10 cellular contexts compared by ENCODE assay signal in the genomic region with DNA sequence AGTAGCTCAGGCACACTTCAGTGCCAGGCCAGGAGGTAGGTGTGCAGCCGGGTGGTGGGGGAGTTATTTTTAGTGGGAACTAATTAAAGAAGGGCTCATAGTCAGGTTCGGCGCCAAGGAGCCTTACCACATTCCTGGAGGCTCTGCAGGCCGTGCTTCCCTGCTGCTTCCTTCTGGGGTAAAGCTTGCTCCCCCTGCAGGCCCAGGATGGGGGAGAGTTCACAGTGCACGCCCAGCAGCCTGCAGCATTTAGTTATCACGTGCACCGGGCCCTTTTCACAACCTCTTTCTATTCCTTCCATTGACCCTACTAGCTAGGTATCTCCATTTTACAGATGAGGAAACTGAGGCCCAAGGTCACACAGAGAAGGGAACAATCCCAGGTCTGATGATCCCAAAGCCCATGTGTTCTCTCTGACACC. TPM values are rescaled to one million over a fixed set of nuclear protein-coding genes. Genes with fewer than 3 reads are reported as not detected.
DNase-seq lines count a peak whose midpoint lies in the region; ATAC-seq, FAIRE-seq and TF ChIP-seq lines count a peak whose summit lies in the region.
"Had no signal": no experiment of that assay in that cellular context is flagged by ENCODE, and none has a peak within 500 bp of the region (broad histone marks: within the 10 kb centered on the region; RNA-seq: fewer than 3 reads in every experiment).

No MANE protein-coding gene starts in this region.

- peak overlapping the region; percentile 67 for H3K4ac ChIP-seq in IMR-90 (ENCODE audit: low read depth, low read length)

- POLR2A ChIA-PET in IMR-90 (lab: Charles Lee; ENCODE audit: unreplicated experiment), result no interaction called here

- no peak for FAIRE-seq in GM19239 (lab: Jason Lieb, UNC)

- no peaks in the 10 kb centered on the region for H3K36me3 Mint-ChIP-seq in neural crest cell (ENCODE audit: low read depth)

- no peak overlapping the region for H3K27ac ChIP-seq in IMR-90 (ENCODE audit: insufficient read depth, low read length)
- peak overlapping the region; percentile 36 for H3K27ac ChIP-seq in caudate nucleus (ENCODE audit: low read depth, low read length)
- H3K27ac ChIP-seq: 22Rv1 had no signal

- no peaks in the 10 kb centered on the region for H3K36me3 ChIP-seq in IMR-90 (ENCODE audit: control insufficient read depth, insufficient read depth, low read length)

- TF ChIP-seq CTCF in IMR-90 (conservative IDR thresholded peaks at IDR 0.05; ENCODE audit: low read depth, low read length) (peak; percentile 19; the same call in 1 of the 2 replicates), neural crest cell (conservative IDR thresholded peaks at IDR 0.05) (peak; percentile 42)

- TF ChIP-seq POLR2A in IMR-90 (IDR thresholded peaks at IDR 0.05; ENCODE audit: low read depth, low read length), result no peak

- H3K9me3 Mint-ChIP-seq in neural crest cell, result no peaks in the 10 kb centered on the region

- H3K27me3 Mint-ChIP-seq in neural crest cell (ENCODE audit: low read depth), result peaks cover 48% of the 10 kb centered on the region

- H3K23ac ChIP-seq in IMR-90 (ENCODE audit: low read depth, low read length), result peak overlapping the region; percentile 59

- in situ Hi-C loops in IMR-90 (cut with MboI; ENCODE audit: low sequenced_read_pairs), result no loop called here

- H3K27ac Mint-ChIP-seq in neural crest cell (ENCODE audit: unreplicated experiment), result no peak overlapping the region

- H3K4me1 Mint-ChIP-seq in neural crest cell, result peaks cover 11% of the 10 kb centered on the region

- H3K4me1 ChIP-seq in IMR-90 (ENCODE audit: control insufficient read depth, insufficient read depth, low read length), result peaks cover 6% of the 10 kb centered on the region

- peak overlapping the region; percentile 80; the same call in 1 of the 3 replicates for H2BK15ac ChIP-seq in IMR-90 (ENCODE audit: low read depth, low read length)

- peaks cover 0 to 28% of the 10 kb centered on the region in 2 experiments; a peak in 2 of 4 replicates for H3K79me1 ChIP-seq in IMR-90 (ENCODE audit: low read depth in 1 of 2, low read length in 2 of 2)

- dilution Hi-C loops in IMR-90 (cut with HindIII; ENCODE audit: low sequenced_read_pairs, unreplicated experiment), result no loop called here

- H3K9me3 ChIP-seq in IMR-90 (ENCODE audit: control insufficient read depth, insufficient read depth, low read length), result no peaks in the 10 kb centered on the region

- H3K56ac ChIP-seq in IMR-90 (ENCODE audit: extremely low read depth, insufficient read depth, low read length), result no peak overlapping the region

- peak overlapping the region; percentile 65 for H3K4me3 Mint-ChIP-seq in neural crest cell

- H3K4me2 ChIP-seq in IMR-90 (ENCODE audit: low read depth, low read length), result no peak overlapping the region

- CTCF ChIA-PET in IMR-90 (lab: Yijun Ruan, JAX), result interaction anchor here (0.7 to 1.9 kb wide), 4 partner anchors 11 to 210 kb away, joined by 3 to 7 read pairs (median 4); no protein-coding TSS in a partner anchor

- H2AFZ ChIP-seq in IMR-90 (replicated peaks; ENCODE audit: low read length, poor library complexity), result peak overlapping the region; percentile 61

- no peaks in the 10 kb centered on the region for H4K20me1 ChIP-seq in IMR-90 (ENCODE audit: insufficient read depth, low read length)

- H4K91ac ChIP-seq in IMR-90 (ENCODE audit: insufficient read depth, low read depth, low read length), result peak overlapping the region; percentile 63; the same call in 1 of the 2 replicates

- 60% methylated on average over 2 of the region's 7 CpGs; no CpG with 5 or more reads in 1 of the 2 experiments for WGBS in IMR-90 (ENCODE audit: extremely low coverage in 2 of 2, insufficient read length in 1 of 2), 2 experiments

- intact Hi-C loops in IMR-90 (cut with micrococcal nuclease), result loop anchor here (5.0 kb wide), 1 partner anchor 82 kb away; no protein-coding TSS in a partner anchor

- no peak for TF ChIP-seq RAD21 in IMR-90 (IDR thresholded peaks at IDR 0.05; ENCODE audit: low read length)

- H4K8ac ChIP-seq in IMR-90 (ENCODE audit: low read depth in 2 of 2, low read length in 2 of 2), result no peak overlapping the region

- peaks cover 9% of the 10 kb centered on the region for H3K9me1 ChIP-seq in IMR-90 (ENCODE audit: insufficient read depth, low read length)

- peak overlapping the region; percentile 44 for H2BK120ac ChIP-seq in IMR-90 (ENCODE audit: low read depth, low read length)

- H2BK20ac ChIP-seq in IMR-90 (ENCODE audit: low read depth, low read length), result no peak overlapping the region

- no peak overlapping the region for H3K18ac ChIP-seq in IMR-90 (ENCODE audit: low read depth, low read length)

- no peaks in the 10 kb centered on the region for H3K27me3 ChIP-seq in IMR-90 (ENCODE audit: control insufficient read depth, insufficient read depth, low read length)

- no TSS peak for BruUV-seq in IMR-90 (replicated peaks; lab: Mats Ljungman, UMichigan)

- H3K9ac ChIP-seq in IMR-90 (ENCODE audit: low read depth, low read length), result no peak overlapping the region

- no peak overlapping the region for H2BK5ac ChIP-seq in IMR-90 (ENCODE audit: low read depth, low read length, poor library complexity, severe bottlenecking)

- 0 out of 2 replicates have a peak overlapping the region, but pooled peaks have one; percentile 24 for H2AK5ac ChIP-seq in IMR-90 (ENCODE audit: low read depth, low read length)

- DNase-seq in DMS 273 (lab: John Stamatoyannopoulos, UW; ENCODE audit: unreplicated experiment), result peak; percentile 68
- DNase-seq in DMS 273 treated with DMSO at 0.1 percent for 48 hours (lab: John Stamatoyannopoulos, UW), result no peak
- no peak for DNase-seq in IMR-90
- peak in 25 of 61 donors; percentile 32 to 79 (median 51) for DNase-seq in caudate nucleus (lab: John Stamatoyannopoulos, UW)
- no peak for DNase-seq in neural crest cell (ENCODE audit: low read depth, low spot score)
- DNase-seq in amniotic stem cell (lab: John Stamatoyannopoulos, UW), result no peak
- DNase-seq in GM19239 (ENCODE audit: insufficient read length, low spot score), result no peak

- H2AK9ac ChIP-seq in IMR-90 (replicated peaks; ENCODE audit: low read depth, low read length, poor library complexity), result peak overlapping the region; percentile 47

- H3K4me3 ChIP-seq in IMR-90 (ENCODE audit: insufficient read depth, low read depth, low read length), result no peak overlapping the region

- ATAC-seq in IMR-90 (ENCODE audit: low read depth) (no peak), HG02870 (IDR thresholded peaks at IDR 0.05; ENCODE audit: unreplicated experiment) (no peak)

- no peak overlapping the region for H4K5ac ChIP-seq in IMR-90 (ENCODE audit: low read depth, low read length)

- peak overlapping the region; percentile 51; the same call in 1 of the 2 replicates for H3K14ac ChIP-seq in IMR-90 (replicated peaks; ENCODE audit: low read depth, low read length)

TF ChIP-seq in IMR-90, 13 proteins besides CTCF, POLR2A, EP300 and RAD21:
- TF ChIP-seq CEBPB (IDR thresholded peaks at IDR 0.05; ENCODE audit: low read depth, low read length) (no peak), SMC3 (IDR thresholded peaks at IDR 0.05; ENCODE audit: low read depth, low read length) (no peak), MAZ (IDR thresholded peaks at IDR 0.05; ENCODE audit: borderline replicate concordance, low read depth, low read length) (no peak), MXI1 (IDR thresholded peaks at IDR 0.05; ENCODE audit: borderline replicate concordance, low read depth, low read length) (no peak), MAFK (IDR thresholded peaks at IDR 0.05; ENCODE audit: low read depth, low read length) (no peak), FOS (IDR thresholded peaks at IDR 0.05; ENCODE audit: low read depth, low read length) (no peak), NFE2L2 (IDR thresholded peaks at IDR 0.05; ENCODE audit: low read depth, low read length) (no peak), RFX5 (IDR thresholded peaks at IDR 0.05; ENCODE audit: low read depth, low read length) (no peak), RCOR1 (IDR thresholded peaks at IDR 0.05; ENCODE audit: insufficient replicate concordance, low read length) (no peak), BHLHE40 (IDR thresholded peaks at IDR 0.05; ENCODE audit: low read depth, low read length) (no peak), CHD1 (IDR thresholded peaks at IDR 0.05; ENCODE audit: low read depth, low read length) (no peak)
- TF ChIP-seq, protein P1, sequence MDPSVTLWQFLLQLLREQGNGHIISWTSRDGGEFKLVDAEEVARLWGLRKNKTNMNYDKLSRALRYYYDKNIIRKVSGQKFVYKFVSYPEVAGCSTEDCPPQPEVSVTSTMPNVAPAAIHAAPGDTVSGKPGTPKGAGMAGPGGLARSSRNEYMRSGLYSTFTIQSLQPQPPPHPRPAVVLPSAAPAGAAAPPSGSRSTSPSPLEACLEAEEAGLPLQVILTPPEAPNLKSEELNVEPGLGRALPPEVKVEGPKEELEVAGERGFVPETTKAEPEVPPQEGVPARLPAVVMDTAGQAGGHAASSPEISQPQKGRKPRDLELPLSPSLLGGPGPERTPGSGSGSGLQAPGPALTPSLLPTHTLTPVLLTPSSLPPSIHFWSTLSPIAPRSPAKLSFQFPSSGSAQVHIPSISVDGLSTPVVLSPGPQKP (IDR thresholded peaks at IDR 0.05; ENCODE audit: borderline replicate concordance, low read depth, low read length), result no peak
- TF ChIP-seq, protein P2, sequence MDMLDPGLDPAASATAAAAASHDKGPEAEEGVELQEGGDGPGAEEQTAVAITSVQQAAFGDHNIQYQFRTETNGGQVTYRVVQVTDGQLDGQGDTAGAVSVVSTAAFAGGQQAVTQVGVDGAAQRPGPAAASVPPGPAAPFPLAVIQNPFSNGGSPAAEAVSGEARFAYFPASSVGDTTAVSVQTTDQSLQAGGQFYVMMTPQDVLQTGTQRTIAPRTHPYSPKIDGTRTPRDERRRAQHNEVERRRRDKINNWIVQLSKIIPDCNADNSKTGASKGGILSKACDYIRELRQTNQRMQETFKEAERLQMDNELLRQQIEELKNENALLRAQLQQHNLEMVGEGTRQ (IDR thresholded peaks at IDR 0.05; ENCODE audit: low read depth, low read length), result no peak
TF ChIP-seq in IMR-90: peak in this region for 0.

RNA-seq across cellular contexts. Expression of a gene that starts 2.5 kb away (rescaled TPM):
- 0.54 and 0.56 TPM in 2 replicates for total RNA-seq in IMR-90 (2012; rRNA removed)
- 1.4 TPM in 2 replicates for polyA plus RNA-seq in IMR-90 (2012; rRNA removed)
- 0.61 and 2.1 TPM in 2 replicates for polyA plus RNA-seq in IMR-90 (2012; cell fraction: cytosol; rRNA removed)
- polyA plus RNA-seq in IMR-90 (2012; cell fraction: nucleus; rRNA removed; ENCODE audit: low replicate concordance), result 0.88 and 2.2 TPM in 2 replicates
- total RNA-seq in neural crest cell, result 0.93 and 1.1 TPM in 2 replicates
- total RNA-seq: T-helper 2 cell treated with Interferon-gamma antibody and Interleukin-4, amounts not matched to agents 100 ng/mL and 5 ng/mL, for 36 hours had no signal
